8 cellular contexts compared by ENCODE assay signal in genomic region chr14:50666772-50667490, GRCh38. TPM values are rescaled to one million over a fixed set of nuclear protein-coding genes. Genes with fewer than 3 reads are reported as not detected.
DNase-seq lines count a peak whose midpoint lies in the region; ATAC-seq and TF ChIP-seq lines count a peak whose summit lies in the region.

No MANE protein-coding gene starts in this region.

- no peak overlapping the region for H3K27ac ChIP-seq in CD4-positive, alpha-beta T cell (ENCODE audit: low read depth, low read length)
- H3K27ac ChIP-seq in SJCRH30, result no peak overlapping the region; the same call in 1 of the 2 replicates
- peak overlapping the region; percentile 92 for H3K27ac ChIP-seq in layer of hippocampus (ENCODE audit: low read depth, low read length)
- peak overlapping the region; percentile 84 for H3K27ac ChIP-seq in stomach smooth muscle (ENCODE audit: low read length)

- CTCF ChIA-PET in CD4-positive, alpha-beta T cell (lab: Charles Lee), result interaction anchor here (0.9 to 1.3 kb wide), 2 partner anchors 52 to 111 kb away, joined by 3 read pairs; no protein-coding TSS in a partner anchor

- H3K4me3 Mint-ChIP-seq in CD4-positive, alpha-beta T cell, result peak overlapping the region; percentile 96

- DNase-seq in CD4-positive, alpha-beta T cell, result peak in 8 of 10 experiments; percentile 14 to 58 (median 22)
- peak; percentile 57 to 64 for DNase-seq in HAP-1 (ENCODE audit: low spot score in 2 of 2)
- peak; percentile 42 to 59 for DNase-seq in SJCRH30
- DNase-seq in central memory CD4-positive, alpha-beta T cell, result peak; percentile 52
- DNase-seq in GOT3 (lab: John Stamatoyannopoulos, UW), result no peak

- H3K36me3 Mint-ChIP-seq in CD4-positive, alpha-beta T cell (ENCODE audit: low read depth), result peaks cover 15% of the 10 kb centered on the region

- no peaks in the 10 kb centered on the region for H3K27me3 ChIP-seq in CD4-positive, alpha-beta T cell (ENCODE audit: control insufficient read depth, insufficient read depth, low read length)
- H3K27me3 ChIP-seq in HAP-1 (ENCODE audit: low read depth), result no peaks in the 10 kb centered on the region
- no peaks in the 10 kb centered on the region for H3K27me3 ChIP-seq in SJCRH30
- H3K27me3 ChIP-seq in layer of hippocampus (ENCODE audit: control insufficient read depth, insufficient read depth, low read length), result no peaks in the 10 kb centered on the region
- H3K27me3 ChIP-seq in stomach smooth muscle (ENCODE audit: control insufficient read depth in 1 of 2, insufficient read depth in 2 of 2, low read length in 2 of 2), result no peaks in the 10 kb centered on the region

- TF ChIP-seq CTCF in CD4-positive, alpha-beta T cell (IDR thresholded peaks at IDR 0.05), result no peak

- H3K4me1 ChIP-seq in HAP-1 (peaks cover 29% of the 10 kb centered on the region), SJCRH30 (peaks cover 6% of the 10 kb centered on the region), stomach smooth muscle (ENCODE audit: control insufficient read depth, insufficient read depth, low read length) (peaks cover 4% of the 10 kb centered on the region)

- H3K9ac ChIP-seq in stomach smooth muscle (ENCODE audit: low read length in 2 of 2), result peak overlapping the region; percentile 89 to 96

- peaks cover 15% of the 10 kb centered on the region for H3K4me1 Mint-ChIP-seq in CD4-positive, alpha-beta T cell (ENCODE audit: low read depth)

- in situ Hi-C loops in HAP-1 (cut with MboI; ENCODE audit: low sequenced_read_pairs), result no loop called here

- H3K9me3 Mint-ChIP-seq in CD4-positive, alpha-beta T cell, result no peaks in the 10 kb centered on the region

- H3K9me3 ChIP-seq in CD4-positive, alpha-beta T cell (ENCODE audit: control insufficient read depth, low read length), result no peaks in the 10 kb centered on the region
- H3K9me3 ChIP-seq in HAP-1, result no peaks in the 10 kb centered on the region
- no peaks in the 10 kb centered on the region for H3K9me3 ChIP-seq in SJCRH30 (replicated peaks)
- no peaks in the 10 kb centered on the region for H3K9me3 ChIP-seq in stomach smooth muscle (ENCODE audit: control insufficient read depth in 2 of 2, low read length in 2 of 2)

- H3K4me3 ChIP-seq in HAP-1, result peak overlapping the region; percentile 63
- H3K4me3 ChIP-seq in SJCRH30, result peak overlapping the region; percentile 76
- H3K4me3 ChIP-seq in stomach smooth muscle (ENCODE audit: low read length in 2 of 2), result peak overlapping the region; percentile 63 to 90

- ATAC-seq in CD4-positive, alpha-beta T cell (ENCODE audit: poor library complexity), result peak; percentile 84
- no peak for ATAC-seq in GM18502 (IDR thresholded peaks at IDR 0.05; ENCODE audit: poor library complexity, unreplicated experiment)

- no peaks in the 10 kb centered on the region for H3K27me3 Mint-ChIP-seq in CD4-positive, alpha-beta T cell

- H3K36me3 ChIP-seq in HAP-1 (replicated peaks), result peaks cover 10% of the 10 kb centered on the region
- H3K36me3 ChIP-seq in SJCRH30, result peaks cover 7% of the 10 kb centered on the region; the same call in 1 of the 2 replicates
- H3K36me3 ChIP-seq in stomach smooth muscle (ENCODE audit: control insufficient read depth in 2 of 2, insufficient read depth in 2 of 2, low read length in 2 of 2), result peaks cover 0 to 3% of the 10 kb centered on the region in 2 donors

- intact Hi-C loops in CD4-positive, alpha-beta T cell (cut with DNase I, micrococcal nuclease), result no loop called here

- POLR2A ChIA-PET in CD4-positive, alpha-beta T cell (lab: Charles Lee), result interaction anchor here (0.7 kb wide), 1 partner anchor 43 kb away, joined by 3 read pairs; no protein-coding TSS in a partner anchor

- peak overlapping the region; percentile 87 for H3K27ac Mint-ChIP-seq in CD4-positive, alpha-beta T cell

RNA-seq across cellular contexts. Expression of gene SAV1, which starts 1.2 kb away (rescaled TPM):
- 1 to 10 TPM; 7.9 to 8.8 TPM for total RNA-seq in CD4-positive, alpha-beta T cell
- total RNA-seq in SJCRH30 (2014; rRNA removed; shearing (Covaris generic)), result 26.2 and 26.8 TPM in 2 replicates

Comparison
In these comparisons a context has a peak if more than half of its experiments do, and no peak if none do; other contexts are left out.
1. H3K27ac ChIP-seq: peak in layer of hippocampus (single experiment) and stomach smooth muscle (single experiment); none in CD4-positive, alpha-beta T cell (single experiment) and SJCRH30 (single experiment).
2. Peak in every context shown above with its lines, with median percentiles within 50 percentile points of each other: H3K4me3 ChIP-seq.